In the genomic region with DNA sequence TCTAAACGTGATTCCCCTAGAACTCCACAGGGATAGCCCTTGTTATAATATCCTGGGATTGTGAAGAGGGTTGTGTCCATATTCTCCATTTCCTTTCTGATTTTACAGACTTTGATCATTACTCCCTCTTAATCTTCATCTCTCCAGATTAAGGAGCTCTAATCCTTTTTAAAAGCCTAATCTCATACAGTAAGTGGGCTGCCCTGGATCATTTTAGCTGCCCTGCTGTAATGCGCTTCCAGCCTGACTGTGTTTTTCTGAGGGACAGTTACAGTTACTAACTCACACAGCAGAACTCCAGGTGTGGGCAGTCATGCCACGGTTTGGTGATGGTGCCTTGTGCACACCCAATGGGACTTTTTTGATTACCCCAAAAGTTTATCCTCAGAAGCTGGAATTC, we compare ENCODE assay signal across 1 cellular context.
TF ChIP-seq lines count a peak whose summit lies in the region.

No MANE protein-coding gene starts in this region.

TF ChIP-seq in HepG2, 621 proteins besides CTCF, POLR2A, EP300 and RAD21 (continued from another document):
- TF ChIP-seq FOSL2 (CRISPR knock-in tag; IDR thresholded peaks at IDR 0.05): no peak
TF ChIP-seq in HepG2: peak in this region for 1.
